ENCODE assay signal across 8 cellular contexts in the genomic region with DNA sequence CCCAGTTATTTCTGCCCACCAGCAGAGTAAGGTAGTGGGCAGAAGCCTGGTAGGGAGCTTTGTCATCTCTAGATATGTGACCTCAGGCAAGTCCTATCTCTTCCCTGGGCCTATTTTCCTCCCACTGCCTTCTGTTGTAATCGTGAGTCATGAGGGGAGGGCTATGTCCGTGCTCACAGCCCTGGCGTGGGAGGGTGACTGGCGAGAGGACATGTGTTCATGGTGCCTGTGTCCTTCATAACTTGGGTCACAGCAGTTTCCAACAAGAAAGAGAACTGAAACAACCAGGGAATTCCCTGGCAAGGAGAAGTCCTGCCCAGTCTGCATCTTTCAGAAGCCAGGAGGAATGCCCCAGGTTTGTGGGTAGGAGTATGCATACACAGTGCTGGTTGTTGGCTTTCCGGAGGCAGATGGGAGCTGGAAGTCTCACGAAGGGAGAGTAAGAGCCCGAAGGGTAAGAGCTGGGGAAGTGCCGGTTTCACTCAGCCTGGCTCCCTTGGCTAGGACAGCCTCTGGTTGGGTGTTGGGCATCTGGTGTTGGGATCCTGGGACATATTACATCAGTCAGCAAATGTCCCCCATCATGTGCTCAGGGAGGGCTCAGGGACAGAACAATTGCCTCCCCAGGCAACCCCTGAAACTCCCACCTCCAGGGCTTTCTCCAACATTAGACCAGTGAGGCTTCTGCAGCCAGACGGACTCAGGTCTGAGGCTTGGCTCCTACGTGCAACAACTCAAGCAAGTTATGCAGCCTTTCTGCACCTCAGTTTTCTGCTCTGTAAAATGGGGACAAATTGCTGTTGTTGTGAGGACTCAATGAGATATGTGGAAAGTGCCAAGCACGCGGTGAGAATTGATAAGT.
A peak's percentile ranks its signal among the peaks of the same experiment; 100 is the strongest.
DNase-seq lines count a peak whose midpoint lies in the region; ATAC-seq and TF ChIP-seq lines count a peak whose summit lies in the region.

No MANE protein-coding gene starts in this region.

- no peak overlapping the region for H3K27ac Mint-ChIP-seq in stimulated activated effector memory CD8-positive, alpha-beta T cell treated with anti-CD3 and anti-CD28 coated beads, Interleukin-12 subunit alpha, Interleukin-12 subunit beta, amount 100 ng/mL, for 72 hours
- H3K27ac Mint-ChIP-seq in activated T-cell treated with anti-CD3 and anti-CD28 coated beads, Interleukin-2, amount 50 U/mL, for 24 hours, result no peak overlapping the region

- DNase-seq in DND-41 (no peak), MV-4-11 (lab: John Stamatoyannopoulos, UW) (peak; percentile 98), fibroblast of gingiva (ENCODE audit: low read depth) (peak; percentile 72), COLO668 (lab: John Stamatoyannopoulos, UW; ENCODE audit: unreplicated experiment) (no peak), NCI-H1694 treated with DMSO at 0.1 percent for 48 hours (lab: John Stamatoyannopoulos, UW) (no peak)
- DNase-seq in stimulated activated effector memory CD8-positive, alpha-beta T cell treated with anti-CD3 and anti-CD28 coated beads, Interleukin-12 subunit alpha, Interleukin-12 subunit beta, amount 100 ng/mL, for 72 hours (ENCODE audit: low spot score in 2 of 2), result no peak
- DNase-seq in activated T-cell treated with anti-CD3 and anti-CD28 coated beads, Interleukin-2, amount 50 U/mL, for 24 hours, result no peak

- no peak overlapping the region for H3K4me2 ChIP-seq in DND-41 (ENCODE audit: insufficient read depth, low read length)

- H3K27me3 ChIP-seq in DND-41 (ENCODE audit: insufficient read depth, low read length, poor library complexity), result peaks cover 12% of the 10 kb centered on the region

- no peaks in the 10 kb centered on the region for H3K4me1 ChIP-seq in DND-41 (ENCODE audit: insufficient read depth, low read length)

- H3K9me3 Mint-ChIP-seq in stimulated activated effector memory CD8-positive, alpha-beta T cell treated with anti-CD3 and anti-CD28 coated beads, Interleukin-12 subunit alpha, Interleukin-12 subunit beta, amount 100 ng/mL, for 72 hours, result no peaks in the 10 kb centered on the region
- no peaks in the 10 kb centered on the region for H3K9me3 Mint-ChIP-seq in activated T-cell treated with anti-CD3 and anti-CD28 coated beads, Interleukin-2, amount 50 U/mL, for 24 hours

- H3K27ac ChIP-seq in DND-41 (ENCODE audit: low read length), result no peak overlapping the region

- H3K79me2 ChIP-seq in DND-41 (ENCODE audit: insufficient read depth, low read length), result no peaks in the 10 kb centered on the region

- H4K20me1 ChIP-seq in DND-41 (ENCODE audit: insufficient read depth, low read length), result no peaks in the 10 kb centered on the region

- H3K4me3 Mint-ChIP-seq in stimulated activated effector memory CD8-positive, alpha-beta T cell treated with anti-CD3 and anti-CD28 coated beads, Interleukin-12 subunit alpha, Interleukin-12 subunit beta, amount 100 ng/mL, for 72 hours, result no peak overlapping the region
- H3K4me3 Mint-ChIP-seq in activated T-cell treated with anti-CD3 and anti-CD28 coated beads, Interleukin-2, amount 50 U/mL, for 24 hours, result no peak overlapping the region

- no peak overlapping the region for H3K4me3 ChIP-seq in DND-41 (ENCODE audit: low read depth in 1 of 2, low read length in 2 of 2)

- no peak for ATAC-seq in DND-41 (ENCODE audit: insufficient read depth, low read depth)
- peak; percentile 60 for ATAC-seq in GM21619 (IDR thresholded peaks at IDR 0.05; ENCODE audit: unreplicated experiment)
- peak; percentile 70 for ATAC-seq in stimulated activated effector memory CD8-positive, alpha-beta T cell treated with anti-CD3 and anti-CD28 coated beads, Interleukin-12 subunit alpha, Interleukin-12 subunit beta, amount 100 ng/mL, for 72 hours

- H3K36me3 ChIP-seq in DND-41 (ENCODE audit: insufficient read depth, low read length), result no peaks in the 10 kb centered on the region

- H3K4me1 Mint-ChIP-seq in stimulated activated effector memory CD8-positive, alpha-beta T cell treated with anti-CD3 and anti-CD28 coated beads, Interleukin-12 subunit alpha, Interleukin-12 subunit beta, amount 100 ng/mL, for 72 hours, result peaks cover 5% of the 10 kb centered on the region
- H3K4me1 Mint-ChIP-seq in activated T-cell treated with anti-CD3 and anti-CD28 coated beads, Interleukin-2, amount 50 U/mL, for 24 hours (ENCODE audit: low read depth), result no peaks in the 10 kb centered on the region

- peaks cover 28% of the 10 kb centered on the region for H3K27me3 Mint-ChIP-seq in activated T-cell treated with anti-CD3 and anti-CD28 coated beads, Interleukin-2, amount 50 U/mL, for 24 hours

- H3K9me3 ChIP-seq in DND-41 (ENCODE audit: insufficient read depth, low read length, severe bottlenecking), result no peaks in the 10 kb centered on the region

- no peak overlapping the region for H2AFZ ChIP-seq in DND-41 (ENCODE audit: low read depth, low read length)

- H3K9ac ChIP-seq in DND-41 (ENCODE audit: low read depth, low read length), result no peak overlapping the region

- TF ChIP-seq CTCF in DND-41 (IDR thresholded peaks at IDR 0.05; ENCODE audit: borderline replicate concordance, extremely low read depth, low read length, poor library complexity, severe bottlenecking), result peak; percentile 9

- H3K36me3 Mint-ChIP-seq in stimulated activated effector memory CD8-positive, alpha-beta T cell treated with anti-CD3 and anti-CD28 coated beads, Interleukin-12 subunit alpha, Interleukin-12 subunit beta, amount 100 ng/mL, for 72 hours, result no peaks in the 10 kb centered on the region
- no peaks in the 10 kb centered on the region for H3K36me3 Mint-ChIP-seq in activated T-cell treated with anti-CD3 and anti-CD28 coated beads, Interleukin-2, amount 50 U/mL, for 24 hours (ENCODE audit: low read depth)

Comparison
In these comparisons a context has a peak if more than half of its experiments do, and no peak if none do; other contexts are left out.
1. DNase-seq: peak in MV-4-11 (single experiment) and fibroblast of gingiva (single experiment); none in DND-41 (single experiment), stimulated activated effector memory CD8-positive, alpha-beta T cell treated with anti-CD3 and anti-CD28 coated beads, Interleukin-12 subunit alpha, Interleukin-12 subunit beta, amount 100 ng/mL, for 72 hours (0 of 2), COLO668 (single experiment), NCI-H1694 treated with DMSO at 0.1 percent for 48 hours (single experiment) and activated T-cell treated with anti-CD3 and anti-CD28 coated beads, Interleukin-2, amount 50 U/mL, for 24 hours (single experiment).